In the genomic region with DNA sequence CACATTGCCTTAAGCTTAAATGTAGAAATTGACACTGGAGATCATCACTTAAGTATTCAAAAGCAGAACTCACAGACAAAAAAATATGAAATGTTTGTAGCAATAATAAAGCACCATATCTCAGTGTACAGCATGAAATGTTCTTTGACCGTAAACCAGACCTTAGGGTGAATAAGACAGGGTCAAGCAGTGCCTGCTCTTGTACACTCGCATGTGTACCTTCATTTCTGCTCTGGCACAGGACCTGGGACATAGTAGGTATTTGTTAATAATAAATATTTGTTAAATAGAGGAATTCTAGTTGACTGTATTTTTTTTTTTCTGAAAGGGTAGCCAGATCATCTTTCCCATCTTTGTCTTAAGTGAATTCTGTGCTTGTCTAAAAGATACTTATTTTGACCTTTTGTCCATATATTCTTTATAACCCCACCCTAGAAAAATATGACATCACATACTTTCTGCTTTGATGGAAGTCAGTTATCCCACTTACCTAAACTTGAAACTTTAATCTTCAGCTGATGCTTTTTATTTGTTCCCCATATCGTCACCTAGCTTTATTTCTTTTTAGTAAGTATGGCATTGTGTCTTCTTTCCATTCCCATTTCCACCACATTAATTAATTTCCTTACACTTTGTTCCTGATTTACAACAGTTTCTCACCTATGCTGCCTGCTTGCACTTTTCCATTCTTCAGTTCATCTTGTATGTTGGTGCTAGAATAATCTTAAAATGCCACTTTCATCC, we compare ENCODE assay signal across 8 cellular contexts. TPM values are rescaled to one million over a fixed set of nuclear protein-coding genes. Genes with fewer than 3 reads are reported as not detected.
DNase-seq lines count a peak whose midpoint lies in the region; ATAC-seq, FAIRE-seq and TF ChIP-seq lines count a peak whose summit lies in the region.

No MANE protein-coding gene starts in this region.

- no peak overlapping the region for H3K4me2 ChIP-seq in mesenchymal stem cell (ENCODE audit: low read length, poor library complexity, severe bottlenecking)

- no peaks in the 10 kb centered on the region for H3K27me3 Mint-ChIP-seq in CD8-positive, alpha-beta memory T cell
- H3K27me3 Mint-ChIP-seq in activated naive CD8-positive, alpha-beta T cell treated with anti-CD3 and anti-CD28 coated beads, Interleukin-2, amount 10 ng/mL, durations not matched to agents 7 days and 5 days = no peaks in the 10 kb centered on the region

- no peak overlapping the region for H3K27ac ChIP-seq in CD8-positive, alpha-beta memory T cell (ENCODE audit: low read depth, low read length)
- H3K27ac ChIP-seq in mesenchymal stem cell (ENCODE audit: low read length, poor library complexity, severe bottlenecking) = no peak overlapping the region
- H3K27ac ChIP-seq in gastrocnemius medialis = no peak overlapping the region

- no peak for TF ChIP-seq POLR2A in H54 (IDR thresholded peaks at IDR 0.05; ENCODE audit: low read depth, low read length)
- TF ChIP-seq POLR2A in gastrocnemius medialis (IDR thresholded peaks at IDR 0.05) = no peak

- H2AK5ac ChIP-seq in mesenchymal stem cell (ENCODE audit: low read length, severe bottlenecking) = no peak overlapping the region

- no peak for TF ChIP-seq CTCF in gastrocnemius medialis (IDR thresholded peaks at IDR 0.05 in 4 of 5, conservative IDR thresholded peaks at IDR 0.05 in 1 of 5)

- H3K79me1 ChIP-seq in mesenchymal stem cell (replicated peaks; ENCODE audit: low read length, poor library complexity, severe bottlenecking) = peaks cover 10% of the 10 kb centered on the region

- no peak overlapping the region for H3K4ac ChIP-seq in mesenchymal stem cell (ENCODE audit: low read depth in 1 of 2, low read length in 2 of 2)

- H3K9me3 ChIP-seq in CD8-positive, alpha-beta memory T cell (ENCODE audit: low read length) = no peaks in the 10 kb centered on the region
- H3K9me3 ChIP-seq in mesenchymal stem cell (ENCODE audit: control insufficient read depth, low read length) (no peaks in the 10 kb centered on the region), gastrocnemius medialis (no peaks in the 10 kb centered on the region)

- 73% methylated on average over 3 of the region's 3 CpGs for WGBS in mesenchymal stem cell

- H2BK12ac ChIP-seq in mesenchymal stem cell (ENCODE audit: low read length in 2 of 2) = no peak overlapping the region

- intact Hi-C loops in gastrocnemius medialis (cut with DNase I; ENCODE audit: low total_unique reads) = loop anchor here (5.0 to 10.0 kb wide), 2 partner anchors 100 to 218 kb away; a partner anchor contains a TSS

- H3K36me3 Mint-ChIP-seq in CD8-positive, alpha-beta memory T cell = peaks cover 0 to 5% (median 0%) of the 10 kb centered on the region in 3 donors
- H3K36me3 Mint-ChIP-seq in activated naive CD8-positive, alpha-beta T cell treated with anti-CD3 and anti-CD28 coated beads, Interleukin-2, amount 10 ng/mL, durations not matched to agents 7 days and 5 days = peaks cover 13% of the 10 kb centered on the region

- H2AFZ ChIP-seq in mesenchymal stem cell (ENCODE audit: low read depth, low read length) = no peak overlapping the region

- H3K4me3 Mint-ChIP-seq in CD8-positive, alpha-beta memory T cell = peak overlapping the region in 5 of 7 donors; percentile 28 to 78 (median 42)
- H3K4me3 Mint-ChIP-seq in activated naive CD8-positive, alpha-beta T cell treated with anti-CD3 and anti-CD28 coated beads, Interleukin-2, amount 10 ng/mL, durations not matched to agents 7 days and 5 days = peak overlapping the region; percentile 58

- H3K4me1 ChIP-seq in CD8-positive, alpha-beta memory T cell (ENCODE audit: insufficient read depth, low read length) = peaks cover 10% of the 10 kb centered on the region
- H3K4me1 ChIP-seq in mesenchymal stem cell (ENCODE audit: control insufficient read depth, insufficient read depth, low read depth, low read length) = no peaks in the 10 kb centered on the region
- H3K4me1 ChIP-seq in gastrocnemius medialis = peaks cover 7 to 15% of the 10 kb centered on the region in 2 donors

- H3K36me3 ChIP-seq in CD8-positive, alpha-beta memory T cell (ENCODE audit: insufficient read depth, low read length) = no peaks in the 10 kb centered on the region
- peaks cover 0 to 9% of the 10 kb centered on the region in 2 experiments for H3K36me3 ChIP-seq in mesenchymal stem cell (ENCODE audit: control insufficient read depth in 1 of 2, insufficient read depth in 2 of 2, low read depth in 1 of 2, low read length in 2 of 2)
- H3K36me3 ChIP-seq in gastrocnemius medialis = no peaks in the 10 kb centered on the region

- POLR2A ChIA-PET in CD8-positive, alpha-beta memory T cell (lab: Charles Lee) = interaction anchor here (1.0 kb wide), 1 partner anchor 21 kb away, joined by 6 read pairs; no protein-coding TSS in a partner anchor
- POLR2A ChIA-PET in activated naive CD8-positive, alpha-beta T cell treated with anti-CD3 and anti-CD28 coated beads, Interleukin-2, amount 10 ng/mL, durations not matched to agents 7 days and 5 days (lab: Charles Lee) = interaction anchor here (1.4 kb wide), 2 partner anchors 11 to 302 kb away, joined by 3 to 4 read pairs; no protein-coding TSS in a partner anchor

- CTCF ChIA-PET in CD8-positive, alpha-beta memory T cell (lab: Charles Lee) = interaction anchor here (1.3 to 1.6 kb wide), 3 partner anchors 10 to 426 kb away, joined by 3 to 7 read pairs (median 7); no protein-coding TSS in a partner anchor

- peak; percentile 66 for FAIRE-seq in H54 (lab: Jason Lieb, UNC)

- no peak overlapping the region for H2BK5ac ChIP-seq in mesenchymal stem cell (ENCODE audit: low read depth, low read length, poor library complexity, severe bottlenecking)

- H3K9ac ChIP-seq in mesenchymal stem cell (ENCODE audit: low read length) = peak overlapping the region; percentile 93

- no peak overlapping the region for H4K8ac ChIP-seq in mesenchymal stem cell (ENCODE audit: low read length)

- peaks cover 22 to 38% (median 35%) of the 10 kb centered on the region in 3 donors for H3K4me1 Mint-ChIP-seq in CD8-positive, alpha-beta memory T cell
- peaks cover 22% of the 10 kb centered on the region for H3K4me1 Mint-ChIP-seq in activated naive CD8-positive, alpha-beta T cell treated with anti-CD3 and anti-CD28 coated beads, Interleukin-2, amount 10 ng/mL, durations not matched to agents 7 days and 5 days

- H3K23ac ChIP-seq in mesenchymal stem cell (ENCODE audit: low read length in 2 of 2) = no peak overlapping the region

- no peaks in the 10 kb centered on the region for H3K27me3 ChIP-seq in CD8-positive, alpha-beta memory T cell (ENCODE audit: insufficient read depth, low read length, poor library complexity, severe bottlenecking)
- no peaks in the 10 kb centered on the region for H3K27me3 ChIP-seq in mesenchymal stem cell (ENCODE audit: control insufficient read depth in 1 of 2, insufficient read depth in 1 of 2, low read length in 2 of 2)
- H3K27me3 ChIP-seq in gastrocnemius medialis = no peaks in the 10 kb centered on the region

- no peak overlapping the region for H2BK120ac ChIP-seq in mesenchymal stem cell (ENCODE audit: low read depth, low read length)

- in situ Hi-C loops in gastrocnemius medialis (cut with MboI; ENCODE audit: low sequenced_read_pairs in 4 of 4) = loop anchor here in 1 of 4 donors (25.0 kb wide), 1 partner anchor 785 kb away; a partner anchor contains a TSS

- no peak overlapping the region for H3K18ac ChIP-seq in mesenchymal stem cell (ENCODE audit: low read depth in 1 of 2, low read length in 2 of 2)

- peak overlapping the region in 4 of 8 donors; percentile 29 to 72 (median 47) for H3K27ac Mint-ChIP-seq in CD8-positive, alpha-beta memory T cell
- H3K27ac Mint-ChIP-seq in activated naive CD8-positive, alpha-beta T cell treated with anti-CD3 and anti-CD28 coated beads, Interleukin-2, amount 10 ng/mL, durations not matched to agents 7 days and 5 days = peak overlapping the region; percentile 3

- H4K91ac ChIP-seq in mesenchymal stem cell (ENCODE audit: low read length) = no peak overlapping the region

- H3K4me3 ChIP-seq in CD8-positive, alpha-beta memory T cell (ENCODE audit: low read length) = no peak overlapping the region
- H3K4me3 ChIP-seq in mesenchymal stem cell (ENCODE audit: insufficient read depth in 1 of 2, low read depth in 1 of 2, low read length in 2 of 2) (peak overlapping the region in 1 of 2 experiments; percentile 89), gastrocnemius medialis (no peak overlapping the region)

- H3K14ac ChIP-seq in mesenchymal stem cell (ENCODE audit: low read length in 2 of 2) = no peak overlapping the region

- H2BK15ac ChIP-seq in mesenchymal stem cell (ENCODE audit: low read depth, poor library complexity, severe bottlenecking) = no peak overlapping the region

- ATAC-seq in activated naive CD8-positive, alpha-beta T cell treated with anti-CD3 and anti-CD28 coated beads, Interleukin-2, amount 10 ng/mL, durations not matched to agents 7 days and 5 days (ENCODE audit: low read depth) = no peak
- no peak for ATAC-seq in gastrocnemius medialis
- ATAC-seq in GM19397 (IDR thresholded peaks at IDR 0.05; ENCODE audit: unreplicated experiment) = no peak

- H3K9me3 Mint-ChIP-seq in CD8-positive, alpha-beta memory T cell = no peaks in the 10 kb centered on the region
- no peaks in the 10 kb centered on the region for H3K9me3 Mint-ChIP-seq in activated naive CD8-positive, alpha-beta T cell treated with anti-CD3 and anti-CD28 coated beads, Interleukin-2, amount 10 ng/mL, durations not matched to agents 7 days and 5 days

- no peak for DNase-seq in CD8-positive, alpha-beta memory T cell
- DNase-seq in H54 (ENCODE audit: insufficient read length, low spot score) = no peak
- no peak for DNase-seq in activated naive CD8-positive, alpha-beta T cell treated with anti-CD3 and anti-CD28 coated beads, Interleukin-2, amount 10 ng/mL, durations not matched to agents 7 days and 5 days
- DNase-seq in mesenchymal stem cell = peak; percentile 3
- no peak for DNase-seq in gastrocnemius medialis
- DNase-seq in GM19240 (ENCODE audit: insufficient read length, low spot score) = no peak
- no peak for DNase-seq in SHP77 (lab: John Stamatoyannopoulos, UW)

RNA-seq across cellular contexts. Expression of a gene that starts 1.7 kb away (rescaled TPM):
- total RNA-seq in CD8-positive, alpha-beta memory T cell = 10 to 100 TPM; 24.5 to 28.3 TPM
- polyA plus RNA-seq in CD8-positive, alpha-beta memory T cell = 3.3 TPM
- 10 to 100 TPM; 22.8 to 24.0 TPM for total RNA-seq in activated naive CD8-positive, alpha-beta T cell treated with anti-CD3 and anti-CD28 coated beads, Interleukin-2, amount 10 ng/mL, durations not matched to agents 7 days and 5 days
- polyA plus RNA-seq in mesenchymal stem cell (2013, experiment 1 of 2) = 2.1 TPM
- polyA plus RNA-seq in mesenchymal stem cell (2013, experiment 2 of 2) = 1.9 TPM
- under 1 TPM in 3 of 4 donors, not detected in 1; 0.10 to 0.44 (median 0.20) TPM for total RNA-seq in gastrocnemius medialis

Comparison
In these comparisons a context has a peak if more than half of its experiments do, and no peak if none do; other contexts are left out.
1. RNA of a gene that starts 1.7 kb away (total RNA-seq): 24.5 to 28.3 TPM in CD8-positive, alpha-beta memory T cell and 22.8 to 24.0 TPM in activated naive CD8-positive, alpha-beta T cell treated with anti-CD3 and anti-CD28 coated beads, Interleukin-2, amount 10 ng/mL, durations not matched to agents 7 days and 5 days; 0.10 to 0.44 TPM in gastrocnemius medialis; every median in the first group is over 10 times any median in the second.